ENCODE assay signal across 19 cellular contexts in genomic region chr5:16674750-16675149, GRCh38. TPM values are rescaled to one million over a fixed set of nuclear protein-coding genes. Genes with fewer than 3 reads are reported as not detected.
DNase-seq lines count a peak whose midpoint lies in the region; ATAC-seq, FAIRE-seq and TF ChIP-seq lines count a peak whose summit lies in the region.
"Had no signal": no experiment of that assay in that cellular context is flagged by ENCODE, and none has a peak within 500 bp of the region (broad histone marks: within the 10 kb centered on the region; RNA-seq: fewer than 3 reads in every experiment).

No MANE protein-coding gene starts in this region.

- H3K27me3 ChIP-seq in right lobe of liver: no peaks in the 10 kb centered on the region
- no peaks in the 10 kb centered on the region for H3K27me3 ChIP-seq in HepG2 (ENCODE audit: control insufficient read depth in 1 of 2, insufficient read depth in 2 of 2, low read length in 2 of 2)
- H3K27me3 ChIP-seq in H1 (replicated peaks in 1 of 4; ENCODE audit: control insufficient read depth in 3 of 4, extremely low read depth in 1 of 4, insufficient read depth in 3 of 4, low read length in 3 of 4): no peaks in the 10 kb centered on the region
- no peaks in the 10 kb centered on the region for H3K27me3 ChIP-seq in mesenchymal stem cell (ENCODE audit: control insufficient read depth in 1 of 2, insufficient read depth in 1 of 2, low read length in 2 of 2)
- H3K27me3 ChIP-seq in BE2C: no peaks in the 10 kb centered on the region
- H3K27me3 ChIP-seq: Peyer's patch had no signal

- H2BK5ac ChIP-seq in H1 (ENCODE audit: low read depth, low read length): no peak overlapping the region
- H2BK5ac ChIP-seq in mesenchymal stem cell (ENCODE audit: low read depth, low read length, poor library complexity, severe bottlenecking): no peak overlapping the region

- H2BK12ac ChIP-seq in H1 (ENCODE audit: low read depth, low read length) (no peak overlapping the region), mesenchymal stem cell (ENCODE audit: low read length in 2 of 2) (no peak overlapping the region)

- H3K36me3 Mint-ChIP-seq in natural killer cell: no peaks in the 10 kb centered on the region

- BruUV-seq in HepG2 (replicated peaks; lab: Mats Ljungman, UMichigan): no TSS peak

- no peaks in the 10 kb centered on the region for H3K9me3 Mint-ChIP-seq in natural killer cell

- CTCF ChIA-PET in HepG2 (lab: Yijun Ruan, JAX; ENCODE audit: low intra/inter-chr PET ratio, low total read pairs) (no interaction called here), H1 (lab: Charles Lee; ENCODE audit: partially characterized antibody) (interaction anchor here (0.8 to 6.5 kb wide), 6 partner anchors 8 to 68 kb away, joined by 3 to 51 read pairs (median 9); no protein-coding TSS in a partner anchor)

- H3K27ac ChIP-seq in right lobe of liver (no peak overlapping the region), HepG2 (ENCODE audit: extremely low read length, insufficient read depth, low read length) (no peak overlapping the region), H1 (ENCODE audit: low read depth, low read length) (no peak overlapping the region), mesenchymal stem cell (ENCODE audit: low read length, poor library complexity, severe bottlenecking) (no peak overlapping the region)
- H3K27ac ChIP-seq: C4-2B, Peyer's patch had no signal

- H3K36me3 ChIP-seq in right lobe of liver (no peaks in the 10 kb centered on the region), HepG2 (replicated peaks in 1 of 2; ENCODE audit: control insufficient read depth in 1 of 2, insufficient read depth in 2 of 2, low read length in 2 of 2) (peaks cover 33 to 82% of the 10 kb centered on the region in 2 experiments; a peak in 4 of 5 replicates), H1 (ENCODE audit: control insufficient read depth in 2 of 4, insufficient read depth in 4 of 4, low read length in 3 of 4) (peaks cover 58 to 93% (median 82%) of the 10 kb centered on the region in 4 experiments), mesenchymal stem cell (ENCODE audit: control insufficient read depth in 1 of 2, insufficient read depth in 2 of 2, low read depth in 1 of 2, low read length in 2 of 2) (peaks cover 38 to 47% of the 10 kb centered on the region in 2 experiments), BE2C (no peaks in the 10 kb centered on the region)

- DNase-seq in right lobe of liver (peak in 2 of 3 donors; percentile 34 to 56), HepG2 (ENCODE audit: low spot score) (no peak), H1 (ENCODE audit: low read depth in 1 of 2, low spot score in 2 of 2) (no peak), mesenchymal stem cell (no peak), NCI-H82 treated with DMSO at 0.1 percent for 48 hours (lab: John Stamatoyannopoulos, UW; ENCODE audit: unreplicated experiment) (no peak), BE2C (no peak), natural killer cell (no peak)
- DNase-seq: 8988T, DMS153, KBM-7, NCI-H1048, NCI-H146, NCI-H2081 treated with DMSO at 0.1 percent for 48 hours, Peyer's patch, SHP77 treated with DMSO at 0.1 percent for 48 hours had no signal

- no peaks in the 10 kb centered on the region for H3K27me3 Mint-ChIP-seq in natural killer cell (ENCODE audit: low read depth in 2 of 2)

- no peak overlapping the region for H2BK20ac ChIP-seq in H1 (ENCODE audit: low read length)

- 60% methylated on average over 2 of the region's 8 CpGs for WGBS in right lobe of liver (ENCODE audit: insufficient coverage, low coverage, low lambda C conversion rate, missing lambda C conversion rate)
- WGBS in HepG2 (ENCODE audit: low lambda C conversion rate): 96% methylated on average over 8 of the region's 8 CpGs
- 96% methylated on average over 8 of the region's 8 CpGs; no CpG with 5 or more reads in 1 of the 2 experiments for WGBS in H1 (ENCODE audit: extremely low coverage in 1 of 2, insufficient coverage in 1 of 2, insufficient read length in 1 of 2, insufficient replicate concordance in 2 of 2, low coverage in 1 of 2, low lambda C conversion rate in 2 of 2, missing lambda C conversion rate in 1 of 2), 2 experiments
- WGBS in mesenchymal stem cell: 98% methylated on average over 8 of the region's 8 CpGs

- H3K79me2 ChIP-seq in HepG2 (ENCODE audit: insufficient read depth, low read length): no peaks in the 10 kb centered on the region
- no peaks in the 10 kb centered on the region; a peak in 1 of 4 replicates for H3K79me2 ChIP-seq in H1 (ENCODE audit: control insufficient read depth in 1 of 2, insufficient read depth in 2 of 2, low read length in 2 of 2)

- no peak overlapping the region for H3K56ac ChIP-seq in H1 (replicated peaks; ENCODE audit: insufficient read length, low read depth, low read length)

- H4K20me1 ChIP-seq in HepG2 (ENCODE audit: insufficient read depth, low read length) (no peaks in the 10 kb centered on the region), H1 (replicated peaks in 1 of 2; ENCODE audit: control insufficient read depth in 1 of 2, insufficient read depth in 2 of 2, low read length in 2 of 2) (peaks cover 3% of the 10 kb centered on the region in 2 experiments)

- no peak overlapping the region for H2BK15ac ChIP-seq in H1 (ENCODE audit: low read length)
- H2BK15ac ChIP-seq in mesenchymal stem cell (ENCODE audit: low read depth, poor library complexity, severe bottlenecking): peak overlapping the region; percentile 40

- H3K4me2 ChIP-seq in HepG2 (ENCODE audit: low read depth, low read length) (no peak overlapping the region), H1 (ENCODE audit: insufficient read depth in 1 of 2, low read depth in 2 of 2, low read length in 2 of 2) (no peak overlapping the region), mesenchymal stem cell (ENCODE audit: low read length, poor library complexity, severe bottlenecking) (no peak overlapping the region)

- FAIRE-seq in HepG2 (lab: Jason Lieb, UNC): no peak
- FAIRE-seq in H1 (lab: Jason Lieb, UNC): no peak
- FAIRE-seq: GM18507 had no signal

- no peak overlapping the region for H3K27ac Mint-ChIP-seq in natural killer cell

- no peaks in the 10 kb centered on the region for H3K4me1 Mint-ChIP-seq in natural killer cell

- H3K14ac ChIP-seq in H1 (ENCODE audit: insufficient read length): no peak overlapping the region
- H3K14ac ChIP-seq in mesenchymal stem cell (ENCODE audit: low read length in 2 of 2): no peak overlapping the region

- no peak for TF ChIP-seq RAD21 in HepG2 (CRISPR knock-in tag; IDR thresholded peaks at IDR 0.05)
- TF ChIP-seq RAD21 in H1 (IDR thresholded peaks at IDR 0.05 in 1 of 2, conservative IDR thresholded peaks at IDR 0.05 in 1 of 2; ENCODE audit: low read depth in 2 of 2, low read length in 2 of 2): no peak

- H3K4ac ChIP-seq in H1 (replicated peaks; ENCODE audit: insufficient read length, low read depth, low read length): no peak overlapping the region
- no peak overlapping the region for H3K4ac ChIP-seq in mesenchymal stem cell (ENCODE audit: low read depth in 1 of 2, low read length in 2 of 2)

- no peaks in the 10 kb centered on the region for H3K9me3 ChIP-seq in right lobe of liver
- no peaks in the 10 kb centered on the region for H3K9me3 ChIP-seq in HepG2 (ENCODE audit: low read length)
- no peaks in the 10 kb centered on the region for H3K9me3 ChIP-seq in H1 (ENCODE audit: insufficient read depth in 2 of 2, low read depth in 1 of 2, low read length in 1 of 2)
- no peaks in the 10 kb centered on the region for H3K9me3 ChIP-seq in mesenchymal stem cell (ENCODE audit: control insufficient read depth, low read length)
- H3K9me3 ChIP-seq in BE2C: no peaks in the 10 kb centered on the region
- H3K9me3 ChIP-seq: Peyer's patch had no signal

- no peak overlapping the region for H4K5ac ChIP-seq in H1 (ENCODE audit: insufficient read length, low read depth, low read length)

- H3K79me1 ChIP-seq in H1 (ENCODE audit: low read depth, low read length) (no peaks in the 10 kb centered on the region; the same call in 1 of the 2 replicates), mesenchymal stem cell (replicated peaks; ENCODE audit: low read length, poor library complexity, severe bottlenecking) (peaks cover 10% of the 10 kb centered on the region)

- ATAC-seq in right lobe of liver (peak; percentile 45 to 75 (median 74)), HepG2 (no peak), natural killer cell (no peak), HG02642 (IDR thresholded peaks at IDR 0.05; ENCODE audit: poor library complexity, unreplicated experiment) (no peak)
- ATAC-seq: HCT116 had no signal

- TF ChIP-seq EP300 in HepG2 (IDR thresholded peaks at IDR 0.05; ENCODE audit: low read depth in 2 of 2, low read length in 2 of 2) (no peak), HepG2 (CRISPR knock-in tag; IDR thresholded peaks at IDR 0.05; ENCODE audit: borderline replicate concordance) (no peak), H1 (IDR thresholded peaks at IDR 0.05; ENCODE audit: borderline replicate concordance in 1 of 2, low read depth in 2 of 2, low read length in 2 of 2) (no peak)

- no peak overlapping the region for H3K4me3 ChIP-seq in right lobe of liver
- H3K4me3 ChIP-seq in HepG2 (replicated peaks in 1 of 3; ENCODE audit: insufficient read depth in 1 of 3, low read depth in 2 of 3, low read length in 3 of 3): no peak overlapping the region
- H3K4me3 ChIP-seq in H1 (ENCODE audit: extremely low read depth in 1 of 4, insufficient read depth in 2 of 4, low read depth in 3 of 4, low read length in 4 of 4): no peak overlapping the region
- H3K4me3 ChIP-seq in mesenchymal stem cell (ENCODE audit: insufficient read depth in 1 of 2, low read depth in 1 of 2, low read length in 2 of 2): no peak overlapping the region
- H3K4me3 ChIP-seq in BE2C (ENCODE audit: low read depth, low read length): no peak overlapping the region
- H3K4me3 ChIP-seq: Peyer's patch had no signal

- intact Hi-C loops in right lobe of liver (cut with DNase I): no loop called here
- intact Hi-C loops in HepG2 (cut with micrococcal nuclease; ENCODE audit: unreplicated experiment): no loop called here
- intact Hi-C loops in natural killer cell (cut with micrococcal nuclease): no loop called here

- H2AFZ ChIP-seq in HepG2 (ENCODE audit: low read length) (no peak overlapping the region), H1 (ENCODE audit: low read length) (no peak overlapping the region), mesenchymal stem cell (ENCODE audit: low read depth, low read length) (no peak overlapping the region)

- no peak for TF ChIP-seq CTCF in right lobe of liver (IDR thresholded peaks at IDR 0.05)
- TF ChIP-seq CTCF in HepG2 (CRISPR knock-in tag; IDR thresholded peaks at IDR 0.05): no peak
- TF ChIP-seq CTCF in H1 (IDR thresholded peaks at IDR 0.05; ENCODE audit: control extremely low read depth in 1 of 3, insufficient read depth in 1 of 3, low read depth in 1 of 3, low read length in 3 of 3): no peak
- no peak for TF ChIP-seq CTCF in BE2C (IDR thresholded peaks at IDR 0.05; ENCODE audit: low read depth, low read length)
- no peak for TF ChIP-seq CTCF in natural killer cell (IDR thresholded peaks at IDR 0.05)

- H2BK120ac ChIP-seq in H1 (replicated peaks; ENCODE audit: low read depth, low read length) (no peak overlapping the region), mesenchymal stem cell (ENCODE audit: low read depth, low read length) (no peak overlapping the region)

- H4K8ac ChIP-seq in H1 (ENCODE audit: extremely low read depth, insufficient read depth, low read length): peak overlapping the region; percentile 31; the same call in 1 of the 2 replicates
- H4K8ac ChIP-seq in mesenchymal stem cell (ENCODE audit: low read length): no peak overlapping the region

- H3K23me2 ChIP-seq in H1 (ENCODE audit: low read depth, low read length): no peaks in the 10 kb centered on the region

- POLR2A ChIA-PET in HepG2 (lab: Yijun Ruan, JAX) (no interaction called here), H1 (lab: Charles Lee; ENCODE audit: partially characterized antibody) (interaction anchor here (1.7 kb wide), 1 partner anchor 9 kb away, joined by 3 read pairs; no protein-coding TSS in a partner anchor)

- in situ Hi-C loops in HepG2 (cut with HindIII; ENCODE audit: extremely low pct_ligation_motif_present, low pct_unique_long_range_greater_than_20kb): no loop called here

- no peak overlapping the region for H3K18ac ChIP-seq in H1 (ENCODE audit: extremely low read depth, low read length)
- no peak overlapping the region for H3K18ac ChIP-seq in mesenchymal stem cell (ENCODE audit: low read depth in 1 of 2, low read length in 2 of 2)

- TF ChIP-seq POLR2A in right lobe of liver (IDR thresholded peaks at IDR 0.05): no peak
- TF ChIP-seq POLR2A in HepG2 (IDR thresholded peaks at IDR 0.05; ENCODE audit: insufficient read depth in 1 of 2, low read depth in 2 of 2, low read length in 2 of 2): no peak
- TF ChIP-seq POLR2A in H1 (IDR thresholded peaks at IDR 0.05; ENCODE audit: control extremely low read depth in 1 of 2, low read depth in 2 of 2, low read length in 2 of 2): no peak

- H3K23ac ChIP-seq in H1 (ENCODE audit: insufficient read length): no peak overlapping the region
- H3K23ac ChIP-seq in mesenchymal stem cell (ENCODE audit: low read length in 2 of 2): no peak overlapping the region

- no peak overlapping the region for H2AK5ac ChIP-seq in H1 (ENCODE audit: low read depth, low read length)
- no peak overlapping the region for H2AK5ac ChIP-seq in mesenchymal stem cell (ENCODE audit: low read length, severe bottlenecking)

- no peak overlapping the region for H4K91ac ChIP-seq in H1 (replicated peaks; ENCODE audit: insufficient read length, low read length)
- no peak overlapping the region for H4K91ac ChIP-seq in mesenchymal stem cell (ENCODE audit: low read length)

- H3K4me1 ChIP-seq in right lobe of liver (no peaks in the 10 kb centered on the region), HepG2 (ENCODE audit: insufficient read depth, low read length) (no peaks in the 10 kb centered on the region), H1 (replicated peaks in 1 of 4; ENCODE audit: control insufficient read depth in 3 of 4, insufficient read depth in 4 of 4, low read length in 3 of 4) (no peaks in the 10 kb centered on the region), mesenchymal stem cell (ENCODE audit: control insufficient read depth, insufficient read depth, low read depth, low read length) (no peaks in the 10 kb centered on the region), BE2C (peaks cover 4% of the 10 kb centered on the region)
- H3K4me1 ChIP-seq: Peyer's patch had no signal

- no peak overlapping the region for H3K4me3 Mint-ChIP-seq in natural killer cell

- H3K9ac ChIP-seq in HepG2 (ENCODE audit: insufficient read depth, low read depth, low read length) (no peak overlapping the region), H1 (replicated peaks in 1 of 4; ENCODE audit: extremely low read depth in 1 of 4, low read depth in 3 of 4, low read length in 3 of 4) (no peak overlapping the region), mesenchymal stem cell (ENCODE audit: low read length) (no peak overlapping the region)

RNA-seq across cellular contexts. Expression of gene RETREG1, which starts 58.0 kb away (rescaled TPM):
- total RNA-seq in right lobe of liver: 10 to 100 TPM; 17.2 to 70.8 (median 30.2) TPM
- not detected in 2 replicates for total RNA-seq in HepG2 (2016; rRNA removed; fragmentation: Illumina TruSeq; extraction: Trizol)
- total RNA-seq in HepG2 (2016; cell fraction: cytosol; rRNA removed; fragmentation: Illumina TruSeq; extraction: Trizol; ENCODE audit: low read depth): not detected in 2 replicates
- total RNA-seq in HepG2 (2016; cell fraction: insoluble cytoplasmic fraction; rRNA removed; fragmentation: Illumina TruSeq; extraction: Trizol): not detected in 2 replicates
- total RNA-seq in HepG2 (2016; cell fraction: membrane; rRNA removed; fragmentation: Illumina TruSeq; extraction: Trizol): not detected in 2 replicates
- total RNA-seq in HepG2 (2016; cell fraction: nucleus; rRNA removed; fragmentation: Illumina TruSeq; extraction: Trizol): not detected in 2 replicates
- polyA plus RNA-seq in HepG2 (2011; rRNA removed): 0.07 TPM in 1 of 2 replicates, not detected in the other
- polyA plus RNA-seq in HepG2 (2011; cell fraction: cytosol; rRNA removed): 0.09 TPM in 1 of 2 replicates, not detected in the other
- not detected in 2 replicates for polyA plus RNA-seq in HepG2 (2011; cell fraction: nucleus; rRNA removed)
- polyA plus RNA-seq in HepG2 (2012): not detected in 2 replicates
- not detected in 2 replicates for polyA plus RNA-seq in HepG2 (2016; cell fraction: cytosol; fragmentation: Illumina TruSeq; extraction: Trizol; ENCODE audit: low read depth)
- not detected in 2 replicates for polyA plus RNA-seq in HepG2 (2016; cell fraction: insoluble cytoplasmic fraction; fragmentation: Illumina TruSeq; extraction: Trizol; ENCODE audit: low read depth)
- polyA plus RNA-seq in HepG2 (2016; cell fraction: membrane; fragmentation: Illumina TruSeq; extraction: Trizol; ENCODE audit: low read depth): not detected in 2 replicates
- polyA plus RNA-seq in HepG2 (2016; cell fraction: nucleus; fragmentation: Illumina TruSeq; extraction: Trizol; ENCODE audit: insufficient read depth, low read depth): not detected in 2 replicates
- 4.4 TPM in 1 of 2 replicates, not detected in the other for polyA minus RNA-seq in HepG2 (2011; rRNA and poly(A)+ RNA removed; ENCODE audit: low replicate concordance)
- not detected in 2 replicates for polyA minus RNA-seq in HepG2 (2011; cell fraction: cytosol; rRNA and poly(A)+ RNA removed)
- not detected in 2 replicates for polyA minus RNA-seq in HepG2 (2011; cell fraction: nucleus; rRNA and poly(A)+ RNA removed)
- 1.9 TPM in 2 replicates for total RNA-seq in H1 (2021; fragmentation: NEBNext Ultra II Directional; extraction: Animal tissue kit (Norgen Biotek cat#: 25700))
- polyA plus RNA-seq in H1 (2011; rRNA removed): 0.62 and 1.2 TPM in 2 replicates
- 1.4 TPM for polyA plus RNA-seq in H1 (2011; cell fraction: cytosol; rRNA removed)
- polyA plus RNA-seq in H1 (2011; cell fraction: nucleus; rRNA removed): 0.98 TPM
- polyA plus RNA-seq in H1 (2012, experiment 1 of 2): 1.0 to 1.7 TPM (median 1.2 TPM) in 4 replicates
- 0.09 TPM for polyA plus RNA-seq in H1 (2012, experiment 2 of 2)
- polyA plus RNA-seq in H1 (2013, experiment 1 of 2): 5.1 TPM
- 5.5 TPM for polyA plus RNA-seq in H1 (2013, experiment 2 of 2)
- polyA minus RNA-seq in H1 (2011; rRNA and poly(A)+ RNA removed): 1.7 and 2.8 TPM in 2 replicates
- polyA minus RNA-seq in H1 (2011; cell fraction: cytosol; rRNA and poly(A)+ RNA removed): 1.5 TPM
- polyA minus RNA-seq in H1 (2011; cell fraction: nucleus; rRNA and poly(A)+ RNA removed): 6.9 TPM
- polyA plus RNA-seq in mesenchymal stem cell (2013, experiment 1 of 2): 0.04 TPM
- polyA plus RNA-seq in mesenchymal stem cell (2013, experiment 2 of 2): 0.12 TPM
- polyA plus RNA-seq in BE2C (2012; ENCODE audit: insufficient read depth, insufficient read length, low read depth): 2.9 TPM
- total RNA-seq in natural killer cell: 1 to 10 TPM; 2.1 to 4.5 (median 3.3) TPM

Comparison
In these comparisons a context has a peak if more than half of its experiments do, and no peak if none do; other contexts are left out.
1. ATAC-seq: peak in right lobe of liver (4 of 4); none in HepG2 (single experiment), natural killer cell (0 of 3) and HG02642 (single experiment).
2. DNase-seq: peak in right lobe of liver (2 of 3); none in HepG2 (single experiment), H1 (0 of 2), mesenchymal stem cell (single experiment), NCI-H82 treated with DMSO at 0.1 percent for 48 hours (single experiment), BE2C (single experiment) and natural killer cell (single experiment).